ENCODE assay signal across 21 cellular contexts in genomic region chr2:237892936-237893595, GRCh38. TPM values are rescaled to one million over a fixed set of nuclear protein-coding genes. Genes with fewer than 3 reads are reported as not detected.
DNase-seq lines count a peak whose midpoint lies in the region; TF ChIP-seq lines count a peak whose summit lies in the region.
"Had no signal": no experiment of that assay in that cellular context is flagged by ENCODE, and none has a peak within 500 bp of the region (broad histone marks: within the 10 kb centered on the region; RNA-seq: fewer than 3 reads in every experiment).

No MANE protein-coding gene starts in this region.

- no peak for DNase-seq in CD4-positive, alpha-beta memory T cell
- DNase-seq in KBM-7 (peak; percentile 59), osteocyte (ENCODE audit: extremely low spot score, unreplicated experiment) (no peak), midbrain (lab: John Stamatoyannopoulos, UW) (no peak), DMS53 (lab: John Stamatoyannopoulos, UW) (no peak), NK-92 (lab: John Stamatoyannopoulos, UW; ENCODE audit: unreplicated experiment) (no peak)
- no peak for DNase-seq in activated T-cell treated with anti-CD3 and anti-CD28 coated beads, Interleukin-2, amount 50 U/mL, for 1 hour
- DNase-seq: activated naive CD8-positive, alpha-beta T cell treated with anti-CD3 and anti-CD28 coated beads for 36 hours; central memory CD4-positive, alpha-beta T cell; glutamatergic neuron; HFFc6; islet precursor cell; mesendoderm; small intestine; stimulated activated naive B cell treated with anti-CD40 and anti-IgM and Interleukin-4, amounts not matched to agents 10 μg/mL and 1 μg/mL and 100 μg/mL, for 72 hours had no signal

- H3K27ac Mint-ChIP-seq in CD4-positive, alpha-beta memory T cell = peak overlapping the region in 4 of 7 donors; percentile 13 to 87 (median 50)
- H3K27ac Mint-ChIP-seq in brain (peak overlapping the region in 3 of 5 experiments; percentile 6 to 87 (median 34)), osteocyte (ENCODE audit: unreplicated experiment) (peak overlapping the region; percentile 61)
- H3K27ac Mint-ChIP-seq: activated naive CD8-positive, alpha-beta T cell treated with anti-CD3 and anti-CD28 coated beads for 36 hours; HFFc6; stimulated activated naive B cell treated with anti-CD40 and anti-IgM and Interleukin-4, amounts not matched to agents 10 μg/mL and 1 μg/mL and 100 μg/mL, for 72 hours had no signal

- peaks cover 10 to 28% (median 21%) of the 10 kb centered on the region in 4 donors for H3K4me1 Mint-ChIP-seq in CD4-positive, alpha-beta memory T cell
- H3K4me1 Mint-ChIP-seq in brain (peaks cover 56% of the 10 kb centered on the region), osteocyte (ENCODE audit: unreplicated experiment) (peaks cover 74% of the 10 kb centered on the region)

- intact Hi-C loops in CD4-positive, alpha-beta memory T cell (cut with micrococcal nuclease) = no loop called here

- peaks cover 0 to 2% (median 0%) of the 10 kb centered on the region in 8 donors for H3K9me3 Mint-ChIP-seq in CD4-positive, alpha-beta memory T cell
- H3K9me3 Mint-ChIP-seq in brain (no peaks in the 10 kb centered on the region), osteocyte (ENCODE audit: unreplicated experiment) (peaks cover 3% of the 10 kb centered on the region)
- H3K9me3 Mint-ChIP-seq: activated naive CD8-positive, alpha-beta T cell treated with anti-CD3 and anti-CD28 coated beads for 36 hours; HFFc6; IgD-negative memory B cell; stimulated activated naive B cell treated with anti-CD40 and anti-IgM and Interleukin-4, amounts not matched to agents 10 μg/mL and 1 μg/mL and 100 μg/mL, for 72 hours had no signal

- H3K27me3 ChIP-seq in CD4-positive, alpha-beta memory T cell (ENCODE audit: insufficient read depth, low read length) = no peaks in the 10 kb centered on the region

- CTCF ChIA-PET in CD4-positive, alpha-beta memory T cell (lab: Charles Lee; ENCODE audit: partially characterized antibody) = no interaction called here

- no peaks in the 10 kb centered on the region for H3K36me3 ChIP-seq in CD4-positive, alpha-beta memory T cell (ENCODE audit: insufficient read depth, low read length)

- peaks cover 10% of the 10 kb centered on the region for H3K4me1 ChIP-seq in CD4-positive, alpha-beta memory T cell (ENCODE audit: insufficient read depth, low read length)

- H3K9me3 ChIP-seq in CD4-positive, alpha-beta memory T cell (ENCODE audit: control insufficient read depth in 1 of 2, low read length in 2 of 2) = no peaks in the 10 kb centered on the region

- POLR2A ChIA-PET in CD4-positive, alpha-beta memory T cell (lab: Charles Lee; ENCODE audit: partially characterized antibody) = no interaction called here

- no peak overlapping the region for H3K4me3 ChIP-seq in CD4-positive, alpha-beta memory T cell (ENCODE audit: low read length in 2 of 2)
- H3K4me3 ChIP-seq: GM12878, SK-N-MC had no signal

- H3K27ac ChIP-seq in CD4-positive, alpha-beta memory T cell (ENCODE audit: low read depth, low read length) = no peak overlapping the region
- H3K27ac ChIP-seq: C4-2B, epithelial cell of prostate, SK-N-MC had no signal

- no peak for TF ChIP-seq CTCF in brain (conservative IDR thresholded peaks at IDR 0.05)
- no peak for TF ChIP-seq CTCF in osteocyte (IDR thresholded peaks at IDR 0.05)

- no peak overlapping the region for H3K4me3 Mint-ChIP-seq in CD4-positive, alpha-beta memory T cell
- H3K4me3 Mint-ChIP-seq in brain = peak overlapping the region in 1 of 5 experiments; percentile 10
- H3K4me3 Mint-ChIP-seq in osteocyte (ENCODE audit: unreplicated experiment) = no peak overlapping the region
- H3K4me3 Mint-ChIP-seq: activated naive CD8-positive, alpha-beta T cell treated with anti-CD3 and anti-CD28 coated beads for 36 hours; HFFc6; IgD-negative memory B cell; stimulated activated naive B cell treated with anti-CD40 and anti-IgM and Interleukin-4, amounts not matched to agents 10 μg/mL and 1 μg/mL and 100 μg/mL, for 72 hours had no signal

- H3K27me3 Mint-ChIP-seq in CD4-positive, alpha-beta memory T cell = no peaks in the 10 kb centered on the region
- H3K27me3 Mint-ChIP-seq in brain (no peaks in the 10 kb centered on the region), osteocyte (ENCODE audit: unreplicated experiment) (no peaks in the 10 kb centered on the region)
- H3K27me3 Mint-ChIP-seq: activated naive CD8-positive, alpha-beta T cell treated with anti-CD3 and anti-CD28 coated beads for 36 hours; IgD-negative memory B cell; stimulated activated naive B cell treated with anti-CD40 and anti-IgM and Interleukin-4, amounts not matched to agents 10 μg/mL and 1 μg/mL and 100 μg/mL, for 72 hours had no signal

- in situ Hi-C loops in KBM-7 (cut with MboI; ENCODE audit: low pct_unique_long_range_greater_than_20kb, low sequenced_read_pairs) = no loop called here

- no peaks in the 10 kb centered on the region for H3K36me3 Mint-ChIP-seq in CD4-positive, alpha-beta memory T cell
- no peaks in the 10 kb centered on the region for H3K36me3 Mint-ChIP-seq in brain
- peaks cover 2% of the 10 kb centered on the region for H3K36me3 Mint-ChIP-seq in osteocyte (ENCODE audit: unreplicated experiment)
- H3K36me3 Mint-ChIP-seq: activated naive CD8-positive, alpha-beta T cell treated with anti-CD3 and anti-CD28 coated beads for 36 hours; IgD-negative memory B cell; stimulated activated naive B cell treated with anti-CD40 and anti-IgM and Interleukin-4, amounts not matched to agents 10 μg/mL and 1 μg/mL and 100 μg/mL, for 72 hours had no signal

RNA-seq across cellular contexts. Expression of gene RAMP1, which starts 33.6 kb away (rescaled TPM):
- not detected for total RNA-seq in CD4-positive, alpha-beta memory T cell
- polyA plus RNA-seq in CD4-positive, alpha-beta memory T cell = 10 to 100 TPM in 1 of 2 donors, 1 to 10 TPM in 1; 1.3 to 10.8 TPM
- 75.7 TPM for polyA plus RNA-seq in brain (ENCODE audit: insufficient read depth, low read depth, low replicate concordance)
- 87.9 and 93.4 TPM in 2 replicates for total RNA-seq in osteocyte
- polyA plus RNA-seq: IgD-negative memory B cell had no signal

Comparison
In these comparisons a context has a peak if more than half of its experiments do, and no peak if none do; other contexts are left out.
1. RNA of gene RAMP1, which starts 33.6 kb away (total RNA-seq): 87.9 to 93.4 TPM in osteocyte; not detected in CD4-positive, alpha-beta memory T cell; every median in the first group is over 10 times any median in the second.
2. Peak in every context shown above with its lines, with median percentiles within 50 percentile points of each other: H3K27ac Mint-ChIP-seq.